ENCODE assay signal across 2 cellular contexts in the genomic region with DNA sequence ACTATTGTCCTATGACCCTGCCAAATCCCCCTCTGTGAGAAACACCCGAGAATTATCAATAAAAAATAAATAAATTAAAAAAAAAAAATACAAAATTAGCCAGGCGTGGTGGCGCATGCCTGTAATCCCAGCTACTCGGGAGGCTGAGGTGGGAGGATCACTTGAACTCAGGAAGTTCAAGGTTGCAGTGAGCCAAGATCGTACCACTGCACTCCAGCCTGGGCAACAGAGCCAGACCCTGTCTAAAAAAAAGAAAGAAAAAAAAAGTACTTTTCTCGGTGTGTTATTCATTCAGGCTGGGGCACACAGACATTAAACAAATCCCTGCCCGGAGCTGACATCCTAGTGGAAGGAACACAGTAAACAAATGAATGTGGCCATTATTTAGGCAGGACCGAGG.
TF ChIP-seq lines count a peak whose summit lies in the region.

No MANE protein-coding gene starts in this region.

TF ChIP-seq in K562, 482 proteins besides CTCF, POLR2A, EP300 and RAD21:
- TF ChIP-seq BCOR (IDR thresholded peaks at IDR 0.05) = peak; percentile 19; the same call in 1 of the 2 replicates
- peak; percentile 52; the same call in 1 of the 2 replicates for TF ChIP-seq ZNF121 (CRISPR knock-in tag; conservative IDR thresholded peaks at IDR 0.05)

TF ChIP-seq in HepG2, 621 proteins besides CTCF, POLR2A, EP300 and RAD21:
- peak; percentile 84 for TF ChIP-seq ZNF121 (CRISPR knock-in tag; IDR thresholded peaks at IDR 0.05)
- TF ChIP-seq ZNF460 (CRISPR knock-in tag; IDR thresholded peaks at IDR 0.05; ENCODE audit: borderline replicate concordance) = peak; percentile 31; the same call in 1 of the 2 replicates
